10 cellular contexts compared by ENCODE assay signal in the genomic region with DNA sequence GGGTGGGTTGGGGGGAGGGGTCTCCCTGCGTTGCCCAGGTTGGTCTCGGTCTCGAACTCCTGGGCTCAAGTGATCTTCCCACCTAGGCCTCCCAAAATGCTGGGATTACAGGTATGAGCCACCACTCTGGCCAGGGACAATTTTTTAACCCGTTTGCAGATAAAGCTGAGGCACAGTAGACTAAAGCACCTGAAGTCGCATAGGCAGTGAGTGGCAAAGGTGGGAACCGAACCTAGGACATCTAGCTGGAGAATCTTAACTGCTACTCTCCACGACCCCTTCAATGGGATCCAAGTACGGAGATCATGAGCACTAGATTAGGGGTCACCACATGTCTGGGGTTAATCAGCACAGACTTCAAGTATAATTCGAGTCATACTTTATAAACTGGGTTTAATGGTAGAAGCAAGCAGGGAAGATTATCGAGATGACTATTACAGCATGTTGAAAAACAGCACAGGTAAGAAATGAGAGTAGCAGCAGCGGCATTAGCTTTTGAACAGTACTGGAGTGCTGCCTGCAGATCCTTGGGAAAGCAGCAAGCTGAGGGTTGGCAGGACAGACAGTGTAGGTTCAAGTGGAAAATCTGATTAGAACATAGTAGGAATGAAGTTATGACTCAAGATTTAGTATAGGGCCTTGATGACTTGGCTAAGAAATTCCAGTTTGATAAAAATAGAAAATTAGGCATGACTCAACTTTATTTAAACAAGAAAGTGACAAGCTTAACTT. TPM values are rescaled to one million over a fixed set of nuclear protein-coding genes. Genes with fewer than 3 reads are reported as not detected.
DNase-seq lines count a peak whose midpoint lies in the region; ATAC-seq and TF ChIP-seq lines count a peak whose summit lies in the region.
"Had no signal": no experiment of that assay in that cellular context is flagged by ENCODE, and none has a peak within 500 bp of the region (broad histone marks: within the 10 kb centered on the region; RNA-seq: fewer than 3 reads in every experiment).

No MANE protein-coding gene starts in this region.

- peaks cover 0 to 6% of the 10 kb centered on the region in 2 donors for H3K27me3 Mint-ChIP-seq in natural killer cell (ENCODE audit: low read depth in 2 of 2)

- H3K27ac Mint-ChIP-seq in natural killer cell: no peak overlapping the region

- no peaks in the 10 kb centered on the region for H3K36me3 Mint-ChIP-seq in natural killer cell

- ATAC-seq in natural killer cell: no peak
- ATAC-seq: psoas muscle had no signal

- TF ChIP-seq CTCF in natural killer cell (IDR thresholded peaks at IDR 0.05): no peak

- DNase-seq in stimulated activated CD4-positive, alpha-beta T cell treated with anti-CD3 and anti-CD28 coated beads, Interleukin-15, amount 100 ng/mL, for 24 hours: peak; percentile 36
- DNase-seq in stimulated activated CD4-positive, alpha-beta T cell treated with anti-CD3 and anti-CD28 coated beads, Interleukin-4, amount 100 ng/mL, for 4 hours: no peak
- DNase-seq in astrocyte of the hippocampus (ENCODE audit: low read depth, low spot score): peak; percentile 78
- peak; percentile 94 for DNase-seq in iris pigment epithelial cell (ENCODE audit: low read depth)
- DNase-seq in natural killer cell: no peak
- no peak for DNase-seq in NCI-H1930 (lab: John Stamatoyannopoulos, UW)
- DNase-seq in ureter (ENCODE audit: low spot score): no peak
- no peak for DNase-seq in NK-92 treated with Interleukin-12 subunit alpha and Interleukin-12 subunit beta, amount 100 ng/mL, for 24 hours (lab: John Stamatoyannopoulos, UW)
- DNase-seq: psoas muscle, SHP77 had no signal

- peaks cover 5 to 17% of the 10 kb centered on the region in 2 donors for H3K4me1 Mint-ChIP-seq in natural killer cell

- intact Hi-C loops in natural killer cell (cut with micrococcal nuclease): no loop called here

- no peak overlapping the region for H3K4me3 Mint-ChIP-seq in natural killer cell

- H3K9me3 Mint-ChIP-seq in natural killer cell: no peaks in the 10 kb centered on the region

RNA-seq across cellular contexts. Expression of a gene that starts 23.9 kb away (rescaled TPM):
- total RNA-seq in natural killer cell (under 1 TPM; 0.36 to 0.80 (median 0.40) TPM), ureter (23.5 TPM)

RNA-seq across cellular contexts. Expression of a gene that starts 55.6 kb away (rescaled TPM):
- 10 to 100 TPM; 84.3 to 96.5 (median 92.7) TPM for total RNA-seq in natural killer cell
- total RNA-seq in ureter: 152 TPM

Comparison
In these comparisons a context has a peak if more than half of its experiments do, and no peak if none do; other contexts are left out.
1. DNase-seq: peak in stimulated activated CD4-positive, alpha-beta T cell treated with anti-CD3 and anti-CD28 coated beads, Interleukin-15, amount 100 ng/mL, for 24 hours (single experiment), astrocyte of the hippocampus (single experiment) and iris pigment epithelial cell (single experiment); none in stimulated activated CD4-positive, alpha-beta T cell treated with anti-CD3 and anti-CD28 coated beads, Interleukin-4, amount 100 ng/mL, for 4 hours (0 of 2), natural killer cell (single experiment), NCI-H1930 (0 of 2), ureter (single experiment) and NK-92 treated with Interleukin-12 subunit alpha and Interleukin-12 subunit beta, amount 100 ng/mL, for 24 hours (single experiment).
2. RNA of a gene that starts 23.9 kb away (total RNA-seq): 23.5 TPM in ureter (single experiment); 0.36 to 0.80 TPM in natural killer cell; every median in the first group is over 10 times any median in the second.